15 cellular contexts compared by ENCODE assay signal in genomic region chr16:12419151-12419550, GRCh38.
DNase-seq lines count a peak whose midpoint lies in the region; ATAC-seq and TF ChIP-seq lines count a peak whose summit lies in the region.
"Had no signal": no experiment of that assay in that cellular context is flagged by ENCODE, and none has a peak within 500 bp of the region (broad histone marks: within the 10 kb centered on the region; RNA-seq: fewer than 3 reads in every experiment).

No MANE protein-coding gene starts in this region.

- no peaks in the 10 kb centered on the region for H3K4me1 ChIP-seq in GM23338 (ENCODE audit: insufficient read depth)
- H3K4me1 ChIP-seq: HAP-1 had no signal

- ATAC-seq in GM23338: peak; percentile 59
- no peak for ATAC-seq in stimulated activated naive B cell treated with anti-CD40 and anti-IgM and Interleukin-4, amounts not matched to agents 10 μg/mL and 1 μg/mL and 100 μg/mL, for 72 hours (replicated peaks)
- no peak for ATAC-seq in activated CD8-positive, alpha-beta T cell treated with anti-CD3 and anti-CD28 coated beads for 36 hours

- no peaks in the 10 kb centered on the region for H3K27me3 ChIP-seq in GM23338 (ENCODE audit: insufficient read depth)

- no peak overlapping the region for H2AFZ ChIP-seq in GM23338

- H3K4me3 Mint-ChIP-seq in GM23338 (no peak overlapping the region), nephron progenitor cell (no peak overlapping the region)
- H3K4me3 Mint-ChIP-seq in stimulated activated naive B cell treated with anti-CD40 and anti-IgM and Interleukin-4, amounts not matched to agents 10 μg/mL and 1 μg/mL and 100 μg/mL, for 72 hours: no peak overlapping the region
- no peak overlapping the region for H3K4me3 Mint-ChIP-seq in activated CD8-positive, alpha-beta T cell treated with anti-CD3 and anti-CD28 coated beads for 36 hours
- H3K4me3 Mint-ChIP-seq: CD14-positive monocyte; CD4-positive, alpha-beta T cell; CD8-positive, alpha-beta memory T cell; HFFc6 had no signal

- H3K4me3 ChIP-seq in GM23338: no peak overlapping the region
- H3K4me3 ChIP-seq: HAP-1 had no signal

- no peaks in the 10 kb centered on the region for H3K9me3 Mint-ChIP-seq in GM23338
- H3K9me3 Mint-ChIP-seq in nephron progenitor cell: no peaks in the 10 kb centered on the region
- H3K9me3 Mint-ChIP-seq in stimulated activated naive B cell treated with anti-CD40 and anti-IgM and Interleukin-4, amounts not matched to agents 10 μg/mL and 1 μg/mL and 100 μg/mL, for 72 hours: no peaks in the 10 kb centered on the region
- no peaks in the 10 kb centered on the region for H3K9me3 Mint-ChIP-seq in activated CD8-positive, alpha-beta T cell treated with anti-CD3 and anti-CD28 coated beads for 36 hours
- H3K9me3 Mint-ChIP-seq: CD4-positive, alpha-beta T cell; CD8-positive, alpha-beta memory T cell; HFFc6 had no signal

- H3K27me3 Mint-ChIP-seq in GM23338 (ENCODE audit: insufficient read depth, low read depth, poor library complexity) (peaks cover 5% of the 10 kb centered on the region), nephron progenitor cell (ENCODE audit: low read depth, poor library complexity) (peaks cover 8% of the 10 kb centered on the region)
- H3K27me3 Mint-ChIP-seq in stimulated activated naive B cell treated with anti-CD40 and anti-IgM and Interleukin-4, amounts not matched to agents 10 μg/mL and 1 μg/mL and 100 μg/mL, for 72 hours: no peaks in the 10 kb centered on the region
- no peaks in the 10 kb centered on the region for H3K27me3 Mint-ChIP-seq in activated CD8-positive, alpha-beta T cell treated with anti-CD3 and anti-CD28 coated beads for 36 hours
- H3K27me3 Mint-ChIP-seq: CD4-positive, alpha-beta T cell had no signal

- H3K36me3 Mint-ChIP-seq in GM23338 (ENCODE audit: low read depth) (no peaks in the 10 kb centered on the region; the same call in 2 of the 3 replicates), nephron progenitor cell (ENCODE audit: low read depth) (peaks cover 6% of the 10 kb centered on the region)
- H3K36me3 Mint-ChIP-seq in stimulated activated naive B cell treated with anti-CD40 and anti-IgM and Interleukin-4, amounts not matched to agents 10 μg/mL and 1 μg/mL and 100 μg/mL, for 72 hours: peaks cover 38 to 55% of the 10 kb centered on the region in 2 donors
- H3K36me3 Mint-ChIP-seq in activated CD8-positive, alpha-beta T cell treated with anti-CD3 and anti-CD28 coated beads for 36 hours (ENCODE audit: low read depth): peaks cover 4% of the 10 kb centered on the region

- H3K79me2 ChIP-seq in GM23338 (replicated peaks; ENCODE audit: insufficient read depth): no peaks in the 10 kb centered on the region

- H3F3A ChIP-seq in GM23338 (replicated peaks; ENCODE audit: low read depth): no peaks in the 10 kb centered on the region

- POLR2A ChIA-PET in activated CD8-positive, alpha-beta T cell treated with anti-CD3 and anti-CD28 coated beads for 36 hours (lab: Charles Lee): no interaction called here

- no peaks in the 10 kb centered on the region for H4K20me1 ChIP-seq in GM23338 (replicated peaks; ENCODE audit: insufficient read depth)

- CTCF ChIA-PET in activated CD8-positive, alpha-beta T cell treated with anti-CD3 and anti-CD28 coated beads for 36 hours (lab: Charles Lee): no interaction called here

- H3K27ac Mint-ChIP-seq in GM23338: no peak overlapping the region; the same call in 1 of the 2 replicates
- H3K27ac Mint-ChIP-seq in nephron progenitor cell: peak overlapping the region; percentile 54
- H3K27ac Mint-ChIP-seq in stimulated activated naive B cell treated with anti-CD40 and anti-IgM and Interleukin-4, amounts not matched to agents 10 μg/mL and 1 μg/mL and 100 μg/mL, for 72 hours: peak overlapping the region; percentile 37
- no peak overlapping the region for H3K27ac Mint-ChIP-seq in activated CD8-positive, alpha-beta T cell treated with anti-CD3 and anti-CD28 coated beads for 36 hours
- H3K27ac Mint-ChIP-seq: CD4-positive, alpha-beta T cell; CD8-positive, alpha-beta memory T cell; HFFc6 had no signal

- no peak overlapping the region for H3K27ac ChIP-seq in GM23338 (ENCODE audit: low read depth)

- no peak for DNase-seq in GM23338 (ENCODE audit: low spot score)
- no peak for DNase-seq in nephron progenitor cell
- DNase-seq in stimulated activated naive B cell treated with anti-CD40 and anti-IgM and Interleukin-4, amounts not matched to agents 10 μg/mL and 1 μg/mL and 100 μg/mL, for 72 hours: no peak
- no peak for DNase-seq in DMS 273 treated with DMSO at 0.1 percent for 48 hours (lab: John Stamatoyannopoulos, UW)
- DNase-seq in NCI-H345 (lab: John Stamatoyannopoulos, UW): no peak
- DNase-seq in activated CD8-positive, alpha-beta T cell treated with anti-CD3 and anti-CD28 coated beads for 36 hours: no peak
- DNase-seq: CD4-positive, alpha-beta T cell; CD8-positive, alpha-beta memory T cell; DMS53; DMS79 treated with DMSO at 0.1 percent for 48 hours; GF-D8; GOT3; HFFc6 had no signal

- no peak for TF ChIP-seq CTCF in GM23338 (conservative IDR thresholded peaks at IDR 0.05; ENCODE audit: low read depth in 2 of 2)
- TF ChIP-seq CTCF in nephron progenitor cell (IDR thresholded peaks at IDR 0.05): no peak
- no peak for TF ChIP-seq CTCF in activated CD8-positive, alpha-beta T cell treated with anti-CD3 and anti-CD28 coated beads for 36 hours (IDR thresholded peaks at IDR 0.05)

- H3K9me2 ChIP-seq in GM23338 (ENCODE audit: insufficient read depth): no peaks in the 10 kb centered on the region

- intact Hi-C loops in activated CD8-positive, alpha-beta T cell treated with anti-CD3 and anti-CD28 coated beads for 36 hours (cut with micrococcal nuclease): no loop called here

- H3K4me2 ChIP-seq in GM23338: no peak overlapping the region

- peaks cover 6% of the 10 kb centered on the region; the same call in 2 of the 3 replicates for H3K4me1 Mint-ChIP-seq in GM23338
- H3K4me1 Mint-ChIP-seq in nephron progenitor cell: peaks cover 8% of the 10 kb centered on the region
- peaks cover 7 to 9% of the 10 kb centered on the region in 2 donors for H3K4me1 Mint-ChIP-seq in stimulated activated naive B cell treated with anti-CD40 and anti-IgM and Interleukin-4, amounts not matched to agents 10 μg/mL and 1 μg/mL and 100 μg/mL, for 72 hours
- H3K4me1 Mint-ChIP-seq in activated CD8-positive, alpha-beta T cell treated with anti-CD3 and anti-CD28 coated beads for 36 hours (ENCODE audit: low read depth): no peaks in the 10 kb centered on the region
- H3K4me1 Mint-ChIP-seq: CD8-positive, alpha-beta memory T cell had no signal

- H3K36me3 ChIP-seq in GM23338 (ENCODE audit: insufficient read depth): no peaks in the 10 kb centered on the region
- H3K36me3 ChIP-seq: HAP-1 had no signal

TF ChIP-seq in GM23338, 12 proteins besides CTCF, POLR2A, EP300 and RAD21 (continues in another document):
- TF ChIP-seq ZNF331 (CRISPR knock-in tag; IDR thresholded peaks at IDR 0.05; ENCODE audit: low read depth): no peak
- no peak for TF ChIP-seq CREB1 (CRISPR knock-in tag; IDR thresholded peaks at IDR 0.05; ENCODE audit: low read depth)
- TF ChIP-seq EZH2 (IDR thresholded peaks at IDR 0.05; ENCODE audit: low read depth, unreplicated experiment): no peak
- TF ChIP-seq ZNF114 (CRISPR knock-in tag; IDR thresholded peaks at IDR 0.05): no peak
- no peak for TF ChIP-seq STAT1 (IDR thresholded peaks at IDR 0.05; ENCODE audit: unreplicated experiment)
- TF ChIP-seq ETS1 (IDR thresholded peaks at IDR 0.05): no peak
- no peak for TF ChIP-seq REST (IDR thresholded peaks at IDR 0.05; ENCODE audit: unreplicated experiment)

Comparison
In these comparisons a context has a peak if more than half of its experiments do, and no peak if none do; other contexts are left out.
1. H3K27ac Mint-ChIP-seq: peak in nephron progenitor cell (single experiment) and stimulated activated naive B cell treated with anti-CD40 and anti-IgM and Interleukin-4, amounts not matched to agents 10 μg/mL and 1 μg/mL and 100 μg/mL, for 72 hours (single experiment); none in GM23338 (single experiment) and activated CD8-positive, alpha-beta T cell treated with anti-CD3 and anti-CD28 coated beads for 36 hours (single experiment).